In the genomic region with DNA sequence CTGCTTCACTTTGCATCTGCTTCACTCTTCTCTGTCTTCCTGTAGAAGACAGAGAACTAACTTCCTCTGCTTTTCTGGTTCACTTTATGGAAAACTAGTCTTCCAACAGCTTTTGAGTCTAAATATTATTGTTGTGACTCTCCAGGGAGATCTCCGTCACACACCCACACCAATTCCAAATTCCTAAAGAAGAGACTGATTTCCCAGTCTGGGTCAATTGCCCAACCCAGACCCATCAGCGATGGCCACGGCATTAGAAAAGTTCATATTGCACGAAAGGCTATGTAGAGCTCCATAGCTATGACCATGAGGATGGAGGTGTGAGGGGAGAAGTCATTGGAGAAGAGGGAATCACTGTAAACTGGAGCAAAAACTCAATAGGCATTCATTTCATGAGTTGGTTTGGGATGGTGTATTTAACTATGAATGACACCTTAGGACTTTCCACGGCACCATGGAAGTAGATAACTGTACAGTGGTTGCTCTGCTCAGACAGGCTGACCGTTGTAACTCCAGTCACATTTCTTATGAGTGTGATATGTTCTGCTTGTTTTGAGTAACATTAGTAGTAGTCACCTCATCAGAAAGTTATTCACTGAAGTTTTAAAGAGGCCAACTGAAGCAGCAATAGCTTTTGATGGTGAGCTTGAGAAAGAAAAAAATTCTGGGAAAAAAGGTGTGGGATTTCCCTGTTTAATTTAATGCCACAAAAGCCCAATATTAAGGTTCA, we compare ENCODE assay signal across 30 cellular contexts.
"Had no signal": no experiment of that assay in that cellular context is flagged by ENCODE, and none has a peak within 500 bp of the region (broad histone marks: within the 10 kb centered on the region; RNA-seq: fewer than 3 reads in every experiment).

No MANE protein-coding gene starts in this region.

- H3K4me1 Mint-ChIP-seq: activated CD4-positive, alpha-beta T cell treated with anti-CD3 and anti-CD28 coated beads, Interleukin-2, amount 10 ng/mL, durations not matched to agents 7 days and 5 days; activated naive CD8-positive, alpha-beta T cell treated with anti-CD3 and anti-CD28 coated beads, Interleukin-2, amount 50 U/mL, for 24 hours; central memory CD8-positive, alpha-beta T cell; T-cell had no signal

- DNase-seq: activated CD4-positive, alpha-beta memory T cell treated with anti-CD3 and anti-CD28 coated beads for 36 hours; activated CD4-positive, alpha-beta T cell treated with anti-CD3 and anti-CD28 coated beads, Interleukin-2, amount 10 ng/mL, durations not matched to agents 7 days and 5 days; activated CD4-positive, CD25-positive, alpha-beta regulatory T cell; activated CD8-positive, alpha-beta memory T cell treated with anti-CD3 and anti-CD28 coated beads for 24 hours; activated effector memory CD4-positive, alpha-beta T cell treated with anti-CD3 and anti-CD28 coated beads, Interleukin-2, amount 50 U/mL, for 16 hours; activated naive CD4-positive, alpha-beta T cell treated with Interleukin-2 at 50 U/mL for 16 hours; activated naive CD8-positive, alpha-beta T cell treated with anti-CD3 and anti-CD28 coated beads, Interleukin-2, amount 50 U/mL, for 24 hours; activated T-cell treated with anti-CD3 and anti-CD28 coated beads, Interleukin-2, amount 50 U/mL, for 4 hours; amniotic stem cell; NCI-H1048; NCI-H146; NCI-H2029; NCI-H2107; NCI-H2171 treated with DMSO at 0.1 percent for 48 hours; NCI-H226; NCI-H510A; NCI-H82; RPMI8226; T-cell; T-helper 2 cell; T1000 had no signal

- H3K27me3 Mint-ChIP-seq: brain had no signal

- H3K4me3 ChIP-seq: ascending aorta, SK-N-MC had no signal

- H3K9me3 Mint-ChIP-seq: activated CD4-positive, alpha-beta memory T cell treated with anti-CD3 and anti-CD28 coated beads for 36 hours; activated CD4-positive, alpha-beta T cell treated with anti-CD3 and anti-CD28 coated beads, Interleukin-2, amount 10 ng/mL, durations not matched to agents 7 days and 5 days; activated naive CD4-positive, alpha-beta T cell treated with anti-CD3 and anti-CD28 coated beads, Interleukin-2, amount 50 U/mL, for 72 hours; activated naive CD8-positive, alpha-beta T cell treated with anti-CD3 and anti-CD28 coated beads, Interleukin-2, amount 50 U/mL, for 24 hours; activated T-cell treated with anti-CD3 and anti-CD28 coated beads, Interleukin-2, amount 50 U/mL, for 4 hours; brain; central memory CD8-positive, alpha-beta T cell; T-cell had no signal

- H3K27ac ChIP-seq: ascending aorta, SK-N-MC, VCaP had no signal

- ATAC-seq: activated naive CD4-positive, alpha-beta T cell treated with anti-CD3 and anti-CD28 coated beads, Interleukin-2, amount 50 U/mL, for 72 hours; activated naive CD8-positive, alpha-beta T cell treated with anti-CD3 and anti-CD28 coated beads, Interleukin-2, amount 50 U/mL, for 24 hours; activated T-cell treated with anti-CD3 and anti-CD28 coated beads, Interleukin-2, amount 50 U/mL, for 4 hours; Panc1; Right ventricle myocardium inferior; T-cell had no signal

- H3K36me3 ChIP-seq: ascending aorta had no signal

- FAIRE-seq: TTC549 had no signal

- H3K27me3 ChIP-seq: ascending aorta had no signal

- H3K36me3 Mint-ChIP-seq: activated CD4-positive, alpha-beta memory T cell treated with anti-CD3 and anti-CD28 coated beads for 36 hours; activated naive CD4-positive, alpha-beta T cell treated with anti-CD3 and anti-CD28 coated beads, Interleukin-2, amount 50 U/mL, for 72 hours; brain; T-cell had no signal

- H3K9me3 ChIP-seq: ascending aorta had no signal

- H3K4me3 Mint-ChIP-seq: activated CD4-positive, alpha-beta memory T cell treated with anti-CD3 and anti-CD28 coated beads for 36 hours; activated CD4-positive, alpha-beta T cell treated with anti-CD3 and anti-CD28 coated beads, Interleukin-2, amount 10 ng/mL, durations not matched to agents 7 days and 5 days; activated naive CD8-positive, alpha-beta T cell treated with anti-CD3 and anti-CD28 coated beads, Interleukin-2, amount 50 U/mL, for 24 hours; activated T-cell treated with anti-CD3 and anti-CD28 coated beads, Interleukin-2, amount 50 U/mL, for 4 hours; brain; central memory CD8-positive, alpha-beta T cell; T-cell had no signal

- H3K27ac Mint-ChIP-seq: activated CD4-positive, alpha-beta memory T cell treated with anti-CD3 and anti-CD28 coated beads for 36 hours; activated CD4-positive, alpha-beta T cell treated with anti-CD3 and anti-CD28 coated beads, Interleukin-2, amount 10 ng/mL, durations not matched to agents 7 days and 5 days; activated naive CD4-positive, alpha-beta T cell treated with anti-CD3 and anti-CD28 coated beads, Interleukin-2, amount 50 U/mL, for 72 hours; activated naive CD8-positive, alpha-beta T cell treated with anti-CD3 and anti-CD28 coated beads, Interleukin-2, amount 50 U/mL, for 24 hours; T-cell had no signal
